16 cellular contexts compared by ENCODE assay signal in the genomic region with DNA sequence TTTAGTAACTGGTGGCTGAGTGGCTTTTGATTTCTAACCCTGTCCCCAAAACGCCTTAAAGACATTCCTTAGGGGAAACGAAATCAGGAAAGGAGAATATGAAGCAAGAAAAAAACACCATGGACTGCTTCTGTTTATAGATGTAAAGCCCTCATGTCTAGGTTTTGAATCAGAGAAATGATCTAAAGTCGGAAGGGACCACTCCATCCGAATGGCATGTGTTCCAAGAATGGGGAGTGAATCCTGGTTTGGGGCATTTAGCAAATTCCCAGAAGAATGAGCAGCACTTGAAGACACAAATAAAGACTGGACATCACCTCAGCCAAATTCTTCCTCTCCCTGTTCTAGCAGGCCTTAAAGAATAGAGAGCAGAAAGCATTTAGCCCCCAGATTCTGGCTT.
"Had no signal": no experiment of that assay in that cellular context is flagged by ENCODE, and none has a peak within 500 bp of the region (broad histone marks: within the 10 kb centered on the region; RNA-seq: fewer than 3 reads in every experiment).

No MANE protein-coding gene starts in this region.

- H3K27ac ChIP-seq: epithelial cell of prostate, esophagus squamous epithelium, neutrophil, sigmoid colon, suprapubic skin, thyroid gland, upper lobe of left lung, uterus had no signal

- H3K4me3 ChIP-seq: esophagus squamous epithelium, sigmoid colon, suprapubic skin, thyroid gland, upper lobe of left lung, uterus had no signal

- H3K4me1 ChIP-seq: esophagus squamous epithelium, suprapubic skin, upper lobe of left lung, uterus had no signal

- ATAC-seq: effector memory CD8-positive, alpha-beta T cell; naive thymus-derived CD8-positive, alpha-beta T cell; stimulated activated naive CD8-positive, alpha-beta T cell treated with anti-CD3 and anti-CD28 coated beads, Interleukin-15, Interleukin-2, amounts not matched to agents 100 U/mL and 50 U/mL, for 24 hours had no signal

- DNase-seq: effector memory CD8-positive, alpha-beta T cell; esophagus squamous epithelium; foreskin fibroblast; hippocampal formation; kidney glomerular epithelial cell; naive thymus-derived CD8-positive, alpha-beta T cell; sigmoid colon; small intestine; stimulated activated CD4-positive, alpha-beta T cell treated with anti-CD3 and anti-CD28 coated beads, Interleukin-2, amount 100 ng/mL, for 48 hours; stimulated activated naive CD8-positive, alpha-beta T cell treated with anti-CD3 and anti-CD28 coated beads, Interleukin-15, Interleukin-2, amounts not matched to agents 100 U/mL and 50 U/mL, for 24 hours; thyroid gland; upper lobe of left lung; uterus had no signal

- H3K9me3 ChIP-seq: esophagus squamous epithelium, neutrophil, sigmoid colon, suprapubic skin, thyroid gland, upper lobe of left lung, uterus had no signal

- H3K27me3 ChIP-seq: esophagus squamous epithelium, sigmoid colon, suprapubic skin, thyroid gland, upper lobe of left lung, uterus had no signal

- H3K36me3 ChIP-seq: esophagus squamous epithelium, neutrophil, sigmoid colon, suprapubic skin, thyroid gland, upper lobe of left lung, uterus had no signal
